ENCODE assay signal across 8 cellular contexts in genomic region chr1:144103156-144103880, GRCh38.
DNase-seq lines count a peak whose midpoint lies in the region; ATAC-seq and TF ChIP-seq lines count a peak whose summit lies in the region.
"Not testable (repeated sequence)": the region's sequence is repeated elsewhere in the genome, so short reads cannot be mapped to it uniquely, and the experiment has no call there.

No MANE protein-coding gene starts in this region.

- not testable (repeated sequence) for TF ChIP-seq POLR2A in right lobe of liver (IDR thresholded peaks at IDR 0.05)

- WGBS in right lobe of liver (ENCODE audit: insufficient coverage, low coverage, low lambda C conversion rate, missing lambda C conversion rate): no CpG with 5 or more reads among the region's 6 CpGs

- not testable (repeated sequence) for H3K36me3 Mint-ChIP-seq in progenitor cell of endocrine pancreas (ENCODE audit: insufficient read depth)

- not testable (repeated sequence) for H3K4me1 ChIP-seq in BE2C, right lobe of liver

- ATAC-seq in right lobe of liver: peak in 3 of 4 donors; percentile 16 to 40 (median 17)

- not testable (repeated sequence) for TF ChIP-seq CTCF in BE2C (IDR thresholded peaks at IDR 0.05; ENCODE audit: low read depth, low read length); right lobe of liver (IDR thresholded peaks at IDR 0.05); progenitor cell of endocrine pancreas (IDR thresholded peaks at IDR 0.05; ENCODE audit: unreplicated experiment)

- intact Hi-C loops in right lobe of liver (cut with DNase I): not testable (repeated sequence)

- not testable (repeated sequence) for H3K27ac Mint-ChIP-seq in progenitor cell of endocrine pancreas

- H3K4me1 Mint-ChIP-seq in progenitor cell of endocrine pancreas (ENCODE audit: low read depth): not testable (repeated sequence)

- not testable (repeated sequence) for H3K9me3 Mint-ChIP-seq in progenitor cell of endocrine pancreas (ENCODE audit: low read depth)

- not testable (repeated sequence) for H3K27ac ChIP-seq in right lobe of liver

- H3K27me3 ChIP-seq in BE2C, right lobe of liver: not testable (repeated sequence)

- H3K4me3 ChIP-seq in BE2C (ENCODE audit: low read depth, low read length); right lobe of liver: not testable (repeated sequence)

- H3K9me3 ChIP-seq in BE2C, right lobe of liver: not testable (repeated sequence)

- H3K4me3 Mint-ChIP-seq in progenitor cell of endocrine pancreas (ENCODE audit: low read depth): not testable (repeated sequence)

- H3K27me3 Mint-ChIP-seq in progenitor cell of endocrine pancreas: not testable (repeated sequence)

- DNase-seq in BE2C: peak; percentile 66
- DNase-seq in RPMI7951 (ENCODE audit: low read depth): peak; percentile 2
- peak; percentile 28 to 43 for DNase-seq in activated CD4-positive, alpha-beta T cell treated with anti-CD3 and anti-CD28 coated beads, Interleukin-2, amount 50 U/mL, for 48 hours
- peak; percentile 37 for DNase-seq in activated gamma-delta T cell treated with Interleukin-2 at 50 U/mL for 16 hours
- DNase-seq in dedifferentiated amniotic fluid mesenchymal stem cell (ENCODE audit: extremely low spot score): peak; percentile 14
- DNase-seq in right lobe of liver: peak; percentile 51 to 88 (median 81)
- peak; percentile 60 for DNase-seq in progenitor cell of endocrine pancreas (ENCODE audit: low spot score, unreplicated experiment)
- peak; percentile 49 for DNase-seq in stimulated activated CD8-positive, alpha-beta memory T cell treated with anti-CD3 and anti-CD28 coated beads, Interleukin-4, amount 100 ng/mL, for 48 hours

- not testable (repeated sequence) for H3K36me3 ChIP-seq in BE2C, right lobe of liver

Comparison
In these comparisons a context has a peak if more than half of its experiments do, and no peak if none do; other contexts are left out.
1. DNase-seq: peak in every context shown above with its lines; median percentile 81 in right lobe of liver; 66 in BE2C; 60 in progenitor cell of endocrine pancreas; 49 in stimulated activated CD8-positive, alpha-beta memory T cell treated with anti-CD3 and anti-CD28 coated beads, Interleukin-4, amount 100 ng/mL, for 48 hours; 37 in activated gamma-delta T cell treated with Interleukin-2 at 50 U/mL for 16 hours; 36 in activated CD4-positive, alpha-beta T cell treated with anti-CD3 and anti-CD28 coated beads, Interleukin-2, amount 50 U/mL, for 48 hours; 14 in dedifferentiated amniotic fluid mesenchymal stem cell; 2 in RPMI7951.